8 cellular contexts compared by ENCODE assay signal in genomic region chr20:31605902-31606677, GRCh38. TPM values are rescaled to one million over a fixed set of nuclear protein-coding genes. Genes with fewer than 3 reads are reported as not detected.
DNase-seq lines count a peak whose midpoint lies in the region; ATAC-seq and TF ChIP-seq lines count a peak whose summit lies in the region.

No MANE protein-coding gene starts in this region.

- H3K27ac ChIP-seq in SK-N-SH (ENCODE audit: low read depth in 2 of 2, low read length in 1 of 2), result peak overlapping the region; percentile 90 to 100

- H3K4me3 ChIP-seq in SK-N-SH (ENCODE audit: low read depth in 2 of 2, low read length in 1 of 2) (peak overlapping the region; percentile 80 to 96), mucosa of stomach (ENCODE audit: low read length) (peak overlapping the region; percentile 91)

- CTCF ChIA-PET in SK-N-SH (lab: Yijun Ruan, JAX), result interaction anchor here (0.9 to 33.9 kb wide), 5 partner anchors 10 to 117 kb away, joined by 4 to 1802 read pairs (median 4); no protein-coding TSS in a partner anchor

- H3K27me3 ChIP-seq in SK-N-SH (ENCODE audit: insufficient read depth) (no peaks in the 10 kb centered on the region), mucosa of stomach (ENCODE audit: control insufficient read depth, insufficient read depth, low read length) (peaks cover 4% of the 10 kb centered on the region)

- H4K20me1 ChIP-seq in SK-N-SH (ENCODE audit: insufficient read depth), result peaks cover 20% of the 10 kb centered on the region

- H3K79me2 ChIP-seq in SK-N-SH (ENCODE audit: insufficient read depth), result peaks cover 42% of the 10 kb centered on the region

- H3K27ac Mint-ChIP-seq in effector memory CD8-positive, alpha-beta T cell, result peak overlapping the region in 1 of 2 donors; percentile 92

- TF ChIP-seq CTCF in SK-N-SH (IDR thresholded peaks at IDR 0.05), result no peak

- TF ChIP-seq RAD21 in SK-N-SH (IDR thresholded peaks at IDR 0.05; ENCODE audit: low read length), result no peak

- 1% methylated on average over 38 of the region's 39 CpGs for WGBS in SK-N-SH (ENCODE audit: low lambda C conversion rate)

- DNase-seq in SK-N-SH (peak; percentile 52), SW480 (ENCODE audit: low spot score) (peak; percentile 47), hepatic stellate cell (ENCODE audit: low spot score) (no peak), NOMO-1 treated with DMSO at 0.1 percent for 48 hours (lab: John Stamatoyannopoulos, UW; ENCODE audit: unreplicated experiment) (no peak)
- DNase-seq in effector memory CD8-positive, alpha-beta T cell, result peak in 1 of 3 experiments; percentile 19

- H3K9me2 ChIP-seq in SK-N-SH, result no peaks in the 10 kb centered on the region

- no peaks in the 10 kb centered on the region for H3K9me3 Mint-ChIP-seq in effector memory CD8-positive, alpha-beta T cell

- H3K9me3 ChIP-seq in SK-N-SH (no peaks in the 10 kb centered on the region), mucosa of stomach (ENCODE audit: control insufficient read depth, low read length) (no peaks in the 10 kb centered on the region)

- peaks cover 26 to 31% of the 10 kb centered on the region in 2 donors for H3K4me1 Mint-ChIP-seq in effector memory CD8-positive, alpha-beta T cell (ENCODE audit: low read depth in 2 of 2)

- peaks cover 31% of the 10 kb centered on the region for H3K36me3 Mint-ChIP-seq in effector memory CD8-positive, alpha-beta T cell (ENCODE audit: insufficient read depth)

- peaks cover 79% of the 10 kb centered on the region for H3F3A ChIP-seq in SK-N-SH (replicated peaks; ENCODE audit: insufficient read depth)

- peaks cover 33 to 46% of the 10 kb centered on the region in 2 donors for H3K27me3 Mint-ChIP-seq in effector memory CD8-positive, alpha-beta T cell

- H3K4me1 ChIP-seq in SK-N-SH (ENCODE audit: control insufficient read depth in 1 of 2, insufficient read depth in 2 of 2, low read depth in 1 of 2, low read length in 1 of 2) (peaks cover 28 to 37% of the 10 kb centered on the region in 2 experiments), mucosa of stomach (ENCODE audit: control insufficient read depth, insufficient read depth, low read length) (peaks cover 61% of the 10 kb centered on the region)

- POLR2A ChIA-PET in SK-N-SH (lab: Yijun Ruan, JAX), result interaction anchor here (1.0 to 7.4 kb wide), 16 partner anchors 10 to 133 kb away, joined by 3 to 181 read pairs (median 4); partner anchors contain the start of gene TPX2

- H3K9ac ChIP-seq in SK-N-SH (peak overlapping the region; percentile 100), mucosa of stomach (ENCODE audit: low read length) (peak overlapping the region; percentile 83)

- H2AFZ ChIP-seq in SK-N-SH (ENCODE audit: low read depth), result no peak overlapping the region

- H3K4me3 Mint-ChIP-seq in effector memory CD8-positive, alpha-beta T cell, result peak overlapping the region; percentile 83 to 87

- no peak for ATAC-seq in SK-N-SH treated with all-trans-retinoic acid at 6 μM for 48 hours
- no peak for ATAC-seq in effector memory CD8-positive, alpha-beta T cell (replicated peaks)
- ATAC-seq in HG02642 (IDR thresholded peaks at IDR 0.05; ENCODE audit: poor library complexity, unreplicated experiment), result no peak

- peak overlapping the region; percentile 91 for H3K4me2 ChIP-seq in SK-N-SH

- peak in 1 of 2 experiments; percentile 14; a peak in 1 of 4 replicates for TF ChIP-seq EP300 in SK-N-SH (IDR thresholded peaks at IDR 0.05; ENCODE audit: borderline replicate concordance in 1 of 2, low read depth in 1 of 2, low read length in 1 of 2)

- H3K36me3 ChIP-seq in SK-N-SH (replicated peaks in 1 of 2; ENCODE audit: control insufficient read depth in 1 of 2, insufficient read depth in 2 of 2, low read length in 1 of 2), result peaks cover 0 to 18% of the 10 kb centered on the region in 2 experiments
- peaks cover 14% of the 10 kb centered on the region for H3K36me3 ChIP-seq in mucosa of stomach (ENCODE audit: control insufficient read depth, insufficient read depth, low read length)

TF ChIP-seq in SK-N-SH, 30 proteins besides CTCF, POLR2A, EP300 and RAD21:
- 0 out of 2 replicates have a peak, but pooled peaks have one; percentile 17 for TF ChIP-seq TEAD4 (IDR thresholded peaks at IDR 0.05; ENCODE audit: borderline replicate concordance, insufficient read depth)
- TF ChIP-seq ELF1 (IDR thresholded peaks at IDR 0.05), result no peak
- TF ChIP-seq POLR2AphosphoS5 (IDR thresholded peaks at IDR 0.05; ENCODE audit: low read depth, low read length), result peak; percentile 3; the same call in 1 of the 2 replicates
- peak; percentile 9; the same call in 1 of the 2 replicates for TF ChIP-seq JUND (IDR thresholded peaks at IDR 0.05)
- no peak; the same call in 1 of the 2 replicates for TF ChIP-seq SIN3A (IDR thresholded peaks at IDR 0.05; ENCODE audit: borderline replicate concordance, low read depth, low read length)
- TF ChIP-seq MAX (IDR thresholded peaks at IDR 0.05; ENCODE audit: low read depth), result 0 out of 2 replicates have a peak, but pooled peaks have one; percentile 27
- TF ChIP-seq FOSL2 (IDR thresholded peaks at IDR 0.05; ENCODE audit: borderline replicate concordance, low read depth), result 0 out of 2 replicates have a peak, but pooled peaks have one; percentile 1
- 0 out of 2 replicates have a peak, but pooled peaks have one; percentile 14 for TF ChIP-seq ZBTB33 (IDR thresholded peaks at IDR 0.05; ENCODE audit: borderline replicate concordance, low read depth)
- TF ChIP-seq TAF1 (IDR thresholded peaks at IDR 0.05; ENCODE audit: borderline replicate concordance, low read depth, low read length), result peak; percentile 32
- no peak for TF ChIP-seq GABPA (IDR thresholded peaks at IDR 0.05; ENCODE audit: low read depth)
TF ChIP-seq in SK-N-SH: peak in this region for 7.

TF ChIP-seq in SK-N-SH treated with all-trans-retinoic acid at 6 μM for 48 hours, 23 proteins besides CTCF, POLR2A, EP300 and RAD21:
- TF ChIP-seq ZFP3 (CRISPR knock-in tag; IDR thresholded peaks at IDR 0.05) (no peak), TOX (CRISPR knock-in tag; IDR thresholded peaks at IDR 0.05; ENCODE audit: borderline replicate concordance) (no peak), ZNF70 (CRISPR knock-in tag; IDR thresholded peaks at IDR 0.05) (no peak), ZFP30 (CRISPR knock-in tag; IDR thresholded peaks at IDR 0.05) (no peak), ISL1 (CRISPR knock-in tag; IDR thresholded peaks at IDR 0.05) (no peak), TCF4 (CRISPR knock-in tag; IDR thresholded peaks at IDR 0.05; ENCODE audit: borderline replicate concordance) (no peak), OSR1 (CRISPR knock-in tag; IDR thresholded peaks at IDR 0.05) (no peak), ZNF565 (CRISPR knock-in tag; conservative IDR thresholded peaks at IDR 0.05; ENCODE audit: low read depth) (no peak)
TF ChIP-seq in SK-N-SH treated with all-trans-retinoic acid at 6 μM for 48 hours: peak in this region for 0.

RNA-seq across cellular contexts. Expression of gene ID1, which starts 1.0 kb away (rescaled TPM):
- 324 and 493 TPM in 2 replicates for polyA plus RNA-seq in SK-N-SH (2012; rRNA removed)
- 194 and 301 TPM in 2 replicates for polyA plus RNA-seq in SK-N-SH (2012; cell fraction: cytosol; rRNA removed)
- 945 and 1,537 TPM in 2 replicates for polyA plus RNA-seq in SK-N-SH (2012; cell fraction: nucleus; rRNA removed)

RNA-seq across cellular contexts. Expression of gene COX4I2, which starts 31.6 kb away (rescaled TPM):
- 0.21 TPM in 1 of 2 replicates, not detected in the other for polyA plus RNA-seq in SK-N-SH (2012; rRNA removed)
- 0.39 TPM in 1 of 2 replicates, not detected in the other for polyA plus RNA-seq in SK-N-SH (2012; cell fraction: cytosol; rRNA removed)
- polyA plus RNA-seq in SK-N-SH (2012; cell fraction: nucleus; rRNA removed), result not detected in 2 replicates

Comparison
In these comparisons a context has a peak if more than half of its experiments do, and no peak if none do; other contexts are left out.
1. DNase-seq: peak in SK-N-SH (single experiment) and SW480 (single experiment); none in hepatic stellate cell (single experiment) and NOMO-1 treated with DMSO at 0.1 percent for 48 hours (single experiment).